In the genomic region with DNA sequence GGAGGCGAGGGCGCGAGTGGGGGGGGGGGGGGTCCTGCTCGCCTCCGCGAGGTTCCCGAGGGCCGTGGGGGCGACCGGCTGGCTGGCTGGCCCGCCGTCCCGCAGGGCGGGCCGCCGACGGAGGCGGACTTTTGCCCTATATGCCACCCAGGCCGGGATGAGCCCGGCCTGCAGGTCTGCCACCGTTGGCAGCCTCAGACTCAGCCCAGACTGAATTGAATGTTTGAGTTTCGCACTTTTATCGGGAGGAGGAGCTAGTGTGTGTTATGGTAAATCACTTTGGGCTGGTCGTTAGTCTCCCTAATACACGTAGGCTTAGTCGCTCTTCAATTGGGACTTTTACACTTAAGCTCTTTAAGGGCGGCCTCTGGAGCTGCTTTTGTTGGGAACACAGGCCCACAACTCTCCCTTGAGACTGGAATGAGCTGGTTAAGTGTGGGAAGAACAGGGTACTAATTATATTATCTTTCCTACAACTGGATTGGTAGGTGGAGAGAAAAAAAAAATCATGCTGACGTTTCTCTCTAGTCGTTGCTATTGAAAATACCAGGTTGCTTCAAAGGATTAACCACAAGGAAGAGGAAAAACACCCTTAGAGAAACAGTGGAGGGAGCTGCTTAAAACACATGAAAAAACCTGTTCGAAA, we compare ENCODE assay signal across 8 cellular contexts. TPM values are rescaled to one million over a fixed set of nuclear protein-coding genes. Genes with fewer than 3 reads are reported as not detected.
DNase-seq lines count a peak whose midpoint lies in the region; ATAC-seq, FAIRE-seq and TF ChIP-seq lines count a peak whose summit lies in the region.

No MANE protein-coding gene starts in this region.

- TF ChIP-seq EP300 in K562 (IDR thresholded peaks at IDR 0.05; ENCODE audit: low read length): no peak

- 59% methylated on average over 18 of the region's 30 CpGs for WGBS in K562 (ENCODE audit: insufficient coverage, low coverage, missing lambda C conversion rate)

- no TSS peak for BruUV-seq in K562 (replicated peaks; lab: Mats Ljungman, UMichigan)

- intact Hi-C loops in K562 (cut with micrococcal nuclease): loop anchor here (5.0 kb wide), 2 partner anchors 66 to 361 kb away; no protein-coding TSS in a partner anchor

- no peaks in the 10 kb centered on the region for H3K27me3 ChIP-seq in Peyer's patch
- no peaks in the 10 kb centered on the region for H3K27me3 ChIP-seq in K562 (ENCODE audit: control insufficient read depth in 2 of 2, insufficient read depth in 2 of 2, low read length in 2 of 2)
- no peaks in the 10 kb centered on the region for H3K27me3 ChIP-seq in iPS-18a (ENCODE audit: control insufficient read depth, insufficient read depth, low read length)

- POLR2A ChIA-PET in K562 (lab: Yijun Ruan, JAX): interaction anchor here (0.6 to 6.1 kb wide), 19 partner anchors 9 to 517 kb away, joined by 3 to 59 read pairs (median 4); a partner anchor contains a TSS

- no peak for ATAC-seq in K562

- peaks cover 31% of the 10 kb centered on the region for H3K79me2 ChIP-seq in K562 (ENCODE audit: control insufficient read depth, insufficient read depth, low read length)

- CTCF ChIA-PET in K562 (lab: Yijun Ruan, JAX; ENCODE audit: low intra/inter-chr PET ratio): interaction anchor here (0.6 kb wide), 1 partner anchor 677 kb away, joined by 3 read pairs; no protein-coding TSS in a partner anchor

- no peak for TF ChIP-seq RAD21 in K562 (CRISPR knock-in tag; conservative IDR thresholded peaks at IDR 0.05 in 1 of 2, IDR thresholded peaks at IDR 0.05 in 1 of 2)

- peaks cover 0 to 24% (median 0%) of the 10 kb centered on the region in 3 donors for H3K36me3 ChIP-seq in Peyer's patch
- H3K36me3 ChIP-seq in K562 (ENCODE audit: control insufficient read depth, insufficient read depth, low read length): peaks cover 18% of the 10 kb centered on the region; the same call in 2 of the 3 replicates
- H3K36me3 ChIP-seq in iPS-18a (ENCODE audit: control insufficient read depth, low read depth, low read length): peaks cover 12% of the 10 kb centered on the region

- H3K9me3 ChIP-seq in Peyer's patch (no peaks in the 10 kb centered on the region), K562 (replicated peaks; ENCODE audit: control insufficient read depth, insufficient read depth, low read depth, low read length) (no peaks in the 10 kb centered on the region), iPS-18a (ENCODE audit: control insufficient read depth, low read depth, low read length) (no peaks in the 10 kb centered on the region)

- H3K9ac ChIP-seq in K562 (ENCODE audit: insufficient read depth in 1 of 2, low read depth in 2 of 2, low read length in 2 of 2) (peak overlapping the region; percentile 85 to 89), iPS-18a (ENCODE audit: low read length) (peak overlapping the region; percentile 84)

- peak overlapping the region; percentile 71 for H2AFZ ChIP-seq in K562 (ENCODE audit: low read depth, low read length)

- H4K20me1 ChIP-seq in K562 (replicated peaks; ENCODE audit: control insufficient read depth, insufficient read depth, low read length): peaks cover 16% of the 10 kb centered on the region; the same call in 1 of the 2 replicates

- DNase-seq in GM10266 (ENCODE audit: extremely low spot score) (peak; percentile 74), H54 (ENCODE audit: insufficient read length, low spot score) (no peak), LNCaP clone FGC (ENCODE audit: low read depth) (peak; percentile 91), Peyer's patch (peak in 1 of 3 donors; percentile 74), K562 (ENCODE audit: extremely low read depth in 1 of 4, low spot score in 3 of 4) (peak in 1 of 4 experiments; percentile 57), hepatic stellate cell (ENCODE audit: low spot score) (no peak)

- TF ChIP-seq CTCF in GM10266 (IDR thresholded peaks at IDR 0.05; ENCODE audit: control insufficient read depth, insufficient read depth, low read depth, missing control alignments) (no peak), LNCaP clone FGC (IDR thresholded peaks at IDR 0.05; ENCODE audit: control insufficient read depth, extremely low read depth, insufficient read depth) (0 out of 2 replicates have a peak, but pooled peaks have one; percentile 11), Peyer's patch (IDR thresholded peaks at IDR 0.05) (peak in 1 of 6 experiments; percentile 6), K562 (IDR thresholded peaks at IDR 0.05 in 2 of 3, conservative IDR thresholded peaks at IDR 0.05 in 1 of 3; ENCODE audit: insufficient read depth in 2 of 3, low read depth in 1 of 3, low read length in 3 of 3) (no peak)

- H3K4me3 ChIP-seq in LNCaP clone FGC (ENCODE audit: low read depth, low read length) (peak overlapping the region; percentile 51), Peyer's patch (peak overlapping the region; percentile 47 to 68 (median 58)), K562 (no peak overlapping the region), iPS-18a (ENCODE audit: low read length) (peak overlapping the region; percentile 87), skin epidermis (peak overlapping the region; percentile 38 to 58 (median 46))

- peak overlapping the region; percentile 97 to 100 (median 98) for H3K27ac ChIP-seq in Peyer's patch
- peak overlapping the region; percentile 82 for H3K27ac ChIP-seq in K562 (ENCODE audit: extremely low read depth, low read depth, low read length)
- H3K27ac ChIP-seq in iPS-18a (ENCODE audit: low read length): peak overlapping the region; percentile 26
- H3K27ac ChIP-seq in skin epidermis: peak overlapping the region; percentile 64 to 100 (median 97)

- peaks cover 4 to 25% (median 11%) of the 10 kb centered on the region in 4 donors for H3K4me1 ChIP-seq in Peyer's patch
- H3K4me1 ChIP-seq in K562 (replicated peaks in 1 of 2; ENCODE audit: control insufficient read depth in 2 of 2, insufficient read depth in 2 of 2, low read length in 2 of 2): peaks cover 41 to 49% of the 10 kb centered on the region in 2 experiments
- peaks cover 34% of the 10 kb centered on the region for H3K4me1 ChIP-seq in iPS-18a (ENCODE audit: control insufficient read depth, low read depth, low read length)

- FAIRE-seq in H54 (lab: Jason Lieb, UNC) (no peak), K562 (lab: Jason Lieb, UNC) (no peak)

- H3K4me2 ChIP-seq in K562 (ENCODE audit: insufficient read depth, low read length): peak overlapping the region; percentile 82

- H3K9me1 ChIP-seq in K562 (ENCODE audit: control insufficient read depth, insufficient read depth, low read length): no peaks in the 10 kb centered on the region

- in situ Hi-C loops in K562 (cut with MboI): loop anchor here (5.0 to 10.0 kb wide), 2 partner anchors 114 to 266 kb away; no protein-coding TSS in a partner anchor

- TF ChIP-seq POLR2A in H54 (IDR thresholded peaks at IDR 0.05; ENCODE audit: low read depth, low read length) (peak; percentile 74), Peyer's patch (IDR thresholded peaks at IDR 0.05) (peak; percentile 68 to 75), K562 (conservative IDR thresholded peaks at IDR 0.05) (no peak)

TF ChIP-seq in K562, 482 proteins besides CTCF, POLR2A, EP300 and RAD21 (continues in another document):
- TF ChIP-seq SP1 (CRISPR knock-in tag; IDR thresholded peaks at IDR 0.05) (no peak), KAT7 (CRISPR knock-in tag; IDR thresholded peaks at IDR 0.05; ENCODE audit: borderline replicate concordance) (0 out of 2 replicates have a peak, but pooled peaks have one; percentile 61), ZNF274 (IDR thresholded peaks at IDR 0.05; ENCODE audit: borderline replicate concordance, low read depth, low read length) (no peak), ZNF143 (CRISPR knock-in tag; IDR thresholded peaks at IDR 0.05) (no peak), ZNF175 (CRISPR knock-in tag; IDR thresholded peaks at IDR 0.05; ENCODE audit: low read depth) (peak; percentile 28; the same call in 1 of the 2 replicates), CCNT2 (IDR thresholded peaks at IDR 0.05; ENCODE audit: borderline replicate concordance, extremely low read depth, insufficient read length, low read depth, low read length) (peak; percentile 34), POLR2B (IDR thresholded peaks at IDR 0.05; ENCODE audit: low read depth, partially characterized antibody) (peak; percentile 23), TEAD1 (CRISPR knock-in tag; IDR thresholded peaks at IDR 0.05) (0 out of 4 replicates have a peak, but pooled peaks of 1 of the 2 experiments have one; percentile 6), ZNF316 (IDR thresholded peaks at IDR 0.05) (peak; percentile 42; the same call in 1 of the 2 replicates)
- TF ChIP-seq, protein P1, sequence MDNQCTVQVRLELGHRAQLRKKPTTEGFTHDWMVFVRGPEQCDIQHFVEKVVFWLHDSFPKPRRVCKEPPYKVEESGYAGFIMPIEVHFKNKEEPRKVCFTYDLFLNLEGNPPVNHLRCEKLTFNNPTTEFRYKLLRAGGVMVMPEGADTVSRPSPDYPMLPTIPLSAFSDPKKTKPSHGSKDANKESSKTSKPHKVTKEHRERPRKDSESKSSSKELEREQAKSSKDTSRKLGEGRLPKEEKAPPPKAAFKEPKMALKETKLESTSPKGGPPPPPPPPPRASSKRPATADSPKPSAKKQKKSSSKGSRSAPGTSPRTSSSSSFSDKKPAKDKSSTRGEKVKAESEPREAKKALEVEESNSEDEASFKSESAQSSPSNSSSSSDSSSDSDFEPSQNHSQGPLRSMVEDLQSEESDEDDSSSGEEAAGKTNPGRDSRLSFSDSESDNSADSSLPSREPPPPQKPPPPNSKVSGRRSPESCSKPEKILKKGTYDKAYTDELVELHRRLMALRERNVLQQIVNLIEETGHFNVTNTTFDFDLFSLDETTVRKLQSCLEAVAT (IDR thresholded peaks at IDR 0.05): peak; percentile 19 to 75; a peak in 2 of 4 replicates

RNA-seq across cellular contexts. Expression of a gene that starts 1.3 kb away (rescaled TPM):
- total RNA-seq in Peyer's patch: 10 to 100 TPM; 73.4 to 99.6 (median 86.5) TPM
- 23.6 and 29.2 TPM in 2 replicates for total RNA-seq in K562 (2011; cell fraction: chromatin; rRNA removed; ENCODE audit: low replicate concordance)
- 17.0 and 26.0 TPM in 2 replicates for total RNA-seq in K562 (2011; cell fraction: nucleolus; rRNA removed)
- 17.2 and 26.8 TPM in 2 replicates for total RNA-seq in K562 (2011; cell fraction: nucleoplasm; rRNA removed)
- 24.4 and 38.8 TPM in 2 replicates for total RNA-seq in K562 (2014; rRNA removed)
- total RNA-seq in K562 (2014; rRNA removed; fragmentation: Illumina TruSeq; extraction: Trizol): 18.4 and 22.1 TPM in 2 replicates
- 35.3 and 39.1 TPM in 2 replicates for total RNA-seq in K562 (2015; rRNA removed; fragmentation: Illumina TruSeq; extraction: Trizol)
- total RNA-seq in K562 (2021): 68.4 and 68.6 TPM in 2 replicates
- 7.7 and 18.0 TPM in 2 replicates for polyA plus RNA-seq in K562 (2011; rRNA removed)
- polyA plus RNA-seq in K562 (2011; cell fraction: cytosol; rRNA removed): 12.4 and 22.0 TPM in 2 replicates
- polyA plus RNA-seq in K562 (2011; cell fraction: nucleus; rRNA removed): 73.6 and 97.0 TPM in 2 replicates
- 38.3 and 116 TPM in 2 replicates for polyA plus RNA-seq in K562 (2012)
- polyA plus RNA-seq in K562 (2014; fragmentation: Illumina TruSeq; extraction: Trizol): 47.0 and 60.0 TPM in 2 replicates
- polyA plus RNA-seq in K562 (2014; fragmentation: Nextera tagmentation; extraction: Ambion mirVana): 10 to 100 TPM; 11.4 to 18.2 TPM
- 19.0 and 30.4 TPM in 2 replicates for polyA plus RNA-seq in K562 (2014; rRNA removed)
- polyA minus RNA-seq in K562 (2011; rRNA and poly(A)+ RNA removed): 10.8 and 16.9 TPM in 2 replicates
- 43.5 and 61.6 TPM in 2 replicates for polyA minus RNA-seq in K562 (2011; cell fraction: cytosol; rRNA and poly(A)+ RNA removed)
- 22.5 and 41.3 TPM in 2 replicates for polyA minus RNA-seq in K562 (2011; cell fraction: nucleus; rRNA and poly(A)+ RNA removed)

Comparison
In these comparisons a context has a peak if more than half of its experiments do, and no peak if none do; other contexts are left out.
1. DNase-seq: peak in GM10266 (single experiment) and LNCaP clone FGC (single experiment); none in H54 (single experiment) and hepatic stellate cell (single experiment).
2. H3K27ac ChIP-seq: peak in every context shown above with its lines; median percentile 98 in Peyer's patch; 97 in skin epidermis; 82 in K562; 26 in iPS-18a.